Comparison of ENCODE assay signal across 18 cellular contexts in genomic region chr10:55449981-55450380, GRCh38.
"Had no signal": no experiment of that assay in that cellular context is flagged by ENCODE, and none has a peak within 500 bp of the region (broad histone marks: within the 10 kb centered on the region; RNA-seq: fewer than 3 reads in every experiment).

No MANE protein-coding gene starts in this region.

- H3K27ac ChIP-seq: coronary artery, left lung, ovary, sigmoid colon, testis, upper lobe of right lung had no signal

- H3K36me3 ChIP-seq: left lung, ovary, sigmoid colon, upper lobe of right lung had no signal

- H3K27me3 Mint-ChIP-seq: activated B cell treated with CpG ODN at 0.5 μM for 24 hours; activated CD4-positive, alpha-beta T cell treated with anti-CD3 and anti-CD28 coated beads, Interleukin-2, amount 10 ng/mL, durations not matched to agents 24 days and 14 days; activated naive CD8-positive, alpha-beta T cell treated with anti-CD3 and anti-CD28 coated beads, Interleukin-2, amount 10 ng/mL, durations not matched to agents 7 days and 5 days; brain; central memory CD8-positive, alpha-beta T cell; naive B cell; stimulated activated naive CD8-positive, alpha-beta T cell treated with anti-CD3 and anti-CD28 coated beads, Interleukin-15, amount 100 ng/mL, for 72 hours had no signal

- H3K4me3 Mint-ChIP-seq: activated B cell treated with CpG ODN at 0.5 μM for 24 hours; activated CD4-positive, alpha-beta T cell treated with anti-CD3 and anti-CD28 coated beads, Interleukin-2, amount 10 ng/mL, durations not matched to agents 24 days and 14 days; activated naive CD8-positive, alpha-beta T cell treated with anti-CD3 and anti-CD28 coated beads, Interleukin-2, amount 10 ng/mL, durations not matched to agents 7 days and 5 days; brain; central memory CD8-positive, alpha-beta T cell; naive B cell; stimulated activated naive CD8-positive, alpha-beta T cell treated with anti-CD3 and anti-CD28 coated beads, Interleukin-15, amount 100 ng/mL, for 72 hours had no signal

- H3K9me3 Mint-ChIP-seq: activated CD4-positive, alpha-beta T cell treated with anti-CD3 and anti-CD28 coated beads, Interleukin-2, amount 10 ng/mL, durations not matched to agents 24 days and 14 days; activated naive CD8-positive, alpha-beta T cell treated with anti-CD3 and anti-CD28 coated beads, Interleukin-2, amount 10 ng/mL, durations not matched to agents 7 days and 5 days; brain had no signal

- H3K4me1 ChIP-seq: left lung, sigmoid colon, testis, upper lobe of right lung had no signal

- H3K9me3 ChIP-seq: left lung, ovary, sigmoid colon, testis, upper lobe of right lung had no signal

- H3K4me3 ChIP-seq: coronary artery, left lung, ovary, sigmoid colon, testis, upper lobe of right lung had no signal

- H3K36me3 Mint-ChIP-seq: activated naive CD8-positive, alpha-beta T cell treated with anti-CD3 and anti-CD28 coated beads, Interleukin-2, amount 10 ng/mL, durations not matched to agents 7 days and 5 days; brain; naive B cell had no signal

- H3K4me1 Mint-ChIP-seq: activated B cell treated with CpG ODN at 0.5 μM for 24 hours; activated CD4-positive, alpha-beta T cell treated with anti-CD3 and anti-CD28 coated beads, Interleukin-2, amount 10 ng/mL, durations not matched to agents 24 days and 14 days; activated naive CD8-positive, alpha-beta T cell treated with anti-CD3 and anti-CD28 coated beads, Interleukin-2, amount 10 ng/mL, durations not matched to agents 7 days and 5 days; brain; central memory CD8-positive, alpha-beta T cell; naive B cell; stimulated activated naive CD8-positive, alpha-beta T cell treated with anti-CD3 and anti-CD28 coated beads, Interleukin-15, amount 100 ng/mL, for 72 hours had no signal

- H3K27me3 ChIP-seq: left lung, ovary, sigmoid colon, testis, upper lobe of right lung had no signal

- DNase-seq: activated B cell treated with CpG ODN at 0.5 μM for 24 hours; activated CD4-positive, alpha-beta T cell treated with anti-CD3 and anti-CD28 coated beads, Interleukin-2, amount 10 ng/mL, durations not matched to agents 24 days and 14 days; activated CD8-positive, alpha-beta memory T cell treated with anti-CD3 and anti-CD28 coated beads, Interleukin-2, amount 50 U/mL, for 48 hours; activated naive CD8-positive, alpha-beta T cell treated with anti-CD3 and anti-CD28 coated beads, Interleukin-2, amount 10 ng/mL, durations not matched to agents 7 days and 5 days; foreskin fibroblast; hippocampal formation; left lung; mammary epithelial cell; naive B cell; ovary; sigmoid colon; stimulated activated CD4-positive, alpha-beta T cell treated with anti-CD3 and anti-CD28 coated beads, Interleukin-1b, Interleukin-23, amount 100 ng/mL, for 48 hours; stimulated activated naive CD8-positive, alpha-beta T cell treated with anti-CD3 and anti-CD28 coated beads, Interleukin-15, amount 100 ng/mL, for 72 hours; testis; upper lobe of right lung had no signal

- H3K27ac Mint-ChIP-seq: activated B cell treated with CpG ODN at 0.5 μM for 24 hours; activated CD4-positive, alpha-beta T cell treated with anti-CD3 and anti-CD28 coated beads, Interleukin-2, amount 10 ng/mL, durations not matched to agents 24 days and 14 days; activated naive CD8-positive, alpha-beta T cell treated with anti-CD3 and anti-CD28 coated beads, Interleukin-2, amount 10 ng/mL, durations not matched to agents 7 days and 5 days; brain; naive B cell; stimulated activated naive CD8-positive, alpha-beta T cell treated with anti-CD3 and anti-CD28 coated beads, Interleukin-15, amount 100 ng/mL, for 72 hours had no signal
